ENCODE assay signal across 8 cellular contexts in the genomic region with DNA sequence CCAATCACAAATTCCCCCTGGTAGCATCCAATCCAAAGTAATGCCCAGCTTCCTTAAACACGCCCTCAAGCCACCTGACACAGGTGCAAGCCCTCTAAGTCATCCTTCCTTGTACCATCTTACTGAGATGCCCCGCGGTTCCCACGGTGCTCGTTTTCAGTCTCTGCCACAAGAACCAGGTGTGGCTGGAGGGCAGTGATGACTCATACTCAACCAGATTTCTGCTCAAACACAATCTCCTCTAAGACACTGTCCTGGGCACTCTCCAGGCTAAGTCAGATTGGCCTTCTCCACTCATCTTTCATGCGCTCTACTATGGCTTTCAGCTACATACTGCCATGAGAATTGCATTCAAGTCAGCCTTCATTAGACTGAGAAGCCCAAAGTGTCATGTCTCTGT.
A peak's percentile ranks its signal among the peaks of the same experiment; 100 is the strongest.
DNase-seq lines count a peak whose midpoint lies in the region; ATAC-seq lines count a peak whose summit lies in the region.

No MANE protein-coding gene starts in this region.

- no peaks in the 10 kb centered on the region for H3K9me3 Mint-ChIP-seq in central memory CD8-positive, alpha-beta T cell

- ATAC-seq in GM19455 (IDR thresholded peaks at IDR 0.05; ENCODE audit: unreplicated experiment) (peak; percentile 43), HG03520 (IDR thresholded peaks at IDR 0.05; ENCODE audit: unreplicated experiment) (peak; percentile 46)
- ATAC-seq in central memory CD8-positive, alpha-beta T cell (replicated peaks; ENCODE audit: extremely low read depth, poor library complexity, severe bottlenecking), result no peak

- peak overlapping the region; percentile 69 for H3K27ac Mint-ChIP-seq in central memory CD8-positive, alpha-beta T cell (ENCODE audit: low read depth)

- DNase-seq in ELF-1 (ENCODE audit: low read depth, low spot score) (peak; percentile 57), dedifferentiated amniotic fluid mesenchymal stem cell (ENCODE audit: extremely low spot score) (no peak), NCI-H2227 (lab: John Stamatoyannopoulos, UW; ENCODE audit: unreplicated experiment) (no peak), NK-92 (lab: John Stamatoyannopoulos, UW; ENCODE audit: unreplicated experiment) (no peak), NCI-H1694 (lab: John Stamatoyannopoulos, UW) (no peak)
- no peak for DNase-seq in central memory CD8-positive, alpha-beta T cell (ENCODE audit: low spot score in 2 of 2)

- peak overlapping the region; percentile 8 for H3K4me3 Mint-ChIP-seq in central memory CD8-positive, alpha-beta T cell

- H3K36me3 Mint-ChIP-seq in central memory CD8-positive, alpha-beta T cell (ENCODE audit: insufficient read depth), result peaks cover 14% of the 10 kb centered on the region

- no peaks in the 10 kb centered on the region for H3K27me3 Mint-ChIP-seq in central memory CD8-positive, alpha-beta T cell

- peaks cover 57% of the 10 kb centered on the region for H3K4me1 Mint-ChIP-seq in central memory CD8-positive, alpha-beta T cell
